In genomic region chr17:41962768-41963434, GRCh38 we compare ENCODE assay signal across 8 cellular contexts. TPM values are rescaled to one million over a fixed set of nuclear protein-coding genes. Genes with fewer than 3 reads are reported as not detected.
DNase-seq lines count a peak whose midpoint lies in the region; ATAC-seq and TF ChIP-seq lines count a peak whose summit lies in the region.

No MANE protein-coding gene starts in this region.

- H3K27ac Mint-ChIP-seq in brain: peak overlapping the region in 3 of 5 experiments; percentile 44 to 52 (median 48)

- TF ChIP-seq CTCF in GM12873 (IDR thresholded peaks at IDR 0.05; ENCODE audit: insufficient read depth, low read depth, low read length, missing control alignments) (peak; percentile 93), brain (conservative IDR thresholded peaks at IDR 0.05) (peak; percentile 87 to 89)

- ATAC-seq in GM19397 (IDR thresholded peaks at IDR 0.05; ENCODE audit: unreplicated experiment) (no peak), GM21390 (IDR thresholded peaks at IDR 0.05; ENCODE audit: unreplicated experiment) (no peak)

- H3K36me3 Mint-ChIP-seq in brain: peaks cover 4% of the 10 kb centered on the region

- DNase-seq in NCI-H2107 (lab: John Stamatoyannopoulos, UW): peak; percentile 61
- peak; percentile 64 for DNase-seq in UCSD-AML1 (lab: John Stamatoyannopoulos, UW; ENCODE audit: unreplicated experiment)
- peak; percentile 52 for DNase-seq in iris pigment epithelial cell (ENCODE audit: low read depth)
- peak; percentile 48 to 61 for DNase-seq in stimulated activated CD4-positive, alpha-beta T cell treated with anti-CD3 and anti-CD28 coated beads, Interleukin-15, amount 100 ng/mL, for 48 hours (ENCODE audit: low read depth in 2 of 2)

- no peaks in the 10 kb centered on the region for H3K9me3 Mint-ChIP-seq in brain

- peaks cover 31% of the 10 kb centered on the region for H3K4me1 Mint-ChIP-seq in brain

- H3K4me3 Mint-ChIP-seq in brain: peak overlapping the region in 2 of 5 experiments; percentile 2 to 78

- no peaks in the 10 kb centered on the region for H3K27me3 Mint-ChIP-seq in brain

RNA-seq across cellular contexts. Expression of gene CNP, which starts 3.7 kb away (rescaled TPM):
- 808 TPM for polyA plus RNA-seq in brain (ENCODE audit: insufficient read depth, low read depth, low replicate concordance)

RNA-seq across cellular contexts. Expression of gene ODAD4, which starts 32.5 kb away (rescaled TPM):
- polyA plus RNA-seq in brain (ENCODE audit: insufficient read depth, low read depth, low replicate concordance): 6.2 TPM

RNA-seq across cellular contexts. Expression of gene ACLY, which starts 44.1 kb away (rescaled TPM):
- polyA plus RNA-seq in brain (ENCODE audit: insufficient read depth, low read depth, low replicate concordance): 126 TPM

RNA-seq across cellular contexts. Expression of gene DNAJC7, which starts 54.3 kb away (rescaled TPM):
- 102 TPM for polyA plus RNA-seq in brain (ENCODE audit: insufficient read depth, low read depth, low replicate concordance)

RNA-seq across cellular contexts. Expression of gene NKIRAS2, which starts 57.0 kb away (rescaled TPM):
- polyA plus RNA-seq in brain (ENCODE audit: insufficient read depth, low read depth, low replicate concordance): 93.9 TPM
